Comparison of ENCODE assay signal across 8 cellular contexts in the genomic region with DNA sequence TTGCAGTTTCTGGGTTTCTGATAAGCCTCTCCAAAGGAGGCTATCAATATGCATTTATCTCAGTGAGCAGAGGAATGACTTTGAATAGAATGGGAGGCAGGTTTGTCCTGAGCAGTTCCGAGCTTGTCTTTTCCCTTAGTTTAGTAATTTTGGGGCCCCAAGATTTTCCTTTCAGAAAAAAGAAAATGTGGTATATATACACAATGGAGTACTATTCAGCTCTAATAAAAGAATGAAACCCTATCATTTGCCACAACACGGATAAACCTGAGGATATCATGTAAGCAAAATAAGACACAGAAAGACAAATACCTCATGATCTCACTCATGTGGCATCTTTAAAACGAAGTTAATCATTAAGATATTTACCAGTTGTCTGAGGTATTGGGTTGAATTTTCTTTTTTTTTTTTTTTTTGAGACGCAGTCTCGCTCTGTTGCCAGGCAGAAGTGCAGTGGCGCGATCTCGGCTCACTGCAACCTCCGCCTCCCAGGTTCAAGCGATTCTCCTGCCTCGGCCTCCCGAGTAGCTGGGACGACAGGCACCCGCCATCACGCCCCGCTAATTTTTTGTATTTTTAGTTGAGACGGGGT. TPM values are rescaled to one million over a fixed set of nuclear protein-coding genes. Genes with fewer than 3 reads are reported as not detected.
A peak's percentile ranks its signal among the peaks of the same experiment; 100 is the strongest.
DNase-seq lines count a peak whose midpoint lies in the region; ATAC-seq lines count a peak whose summit lies in the region.

No MANE protein-coding gene starts in this region.

- 7% methylated on average over 17 of the region's 17 CpGs for WGBS in right cardiac atrium

- peak overlapping the region; percentile 97 for H3K4me3 Mint-ChIP-seq in activated T-helper 1 cell treated with anti-CD3 and anti-CD28 coated beads, Interleukin-12 subunit alpha, Interleukin-12 subunit beta, Interleukin-2, Interleukin-4 antibody, amounts not matched to agents 30 ng/mL and 10 ng/mL and 1 ng/mL, durations not matched to agents 14 hours and 24 hours and 36 hours

- peaks cover 62% of the 10 kb centered on the region for H3K36me3 Mint-ChIP-seq in activated T-helper 1 cell treated with anti-CD3 and anti-CD28 coated beads, Interleukin-12 subunit alpha, Interleukin-12 subunit beta, Interleukin-2, Interleukin-4 antibody, amounts not matched to agents 30 ng/mL and 10 ng/mL and 1 ng/mL, durations not matched to agents 14 hours and 24 hours and 36 hours (ENCODE audit: low read depth)

- peaks cover 9% of the 10 kb centered on the region for H3K4me1 ChIP-seq in right cardiac atrium (ENCODE audit: control insufficient read depth, insufficient read depth, low read length)
- peaks cover 10 to 13% (median 11%) of the 10 kb centered on the region in 3 donors for H3K4me1 ChIP-seq in skeletal muscle tissue (ENCODE audit: control insufficient read depth in 3 of 3, insufficient read depth in 3 of 3, low read length in 3 of 3)

- H3K9me3 ChIP-seq in right cardiac atrium (ENCODE audit: control insufficient read depth, low read length), result no peaks in the 10 kb centered on the region
- H3K9me3 ChIP-seq in skeletal muscle tissue (ENCODE audit: control insufficient read depth in 3 of 3, low read length in 3 of 3), result no peaks in the 10 kb centered on the region

- H3K4me3 ChIP-seq in right cardiac atrium (ENCODE audit: low read length) (peak overlapping the region; percentile 95), skeletal muscle tissue (ENCODE audit: low read length in 3 of 3) (peak overlapping the region; percentile 98 to 100 (median 99))

- intact Hi-C loops in activated T-helper 1 cell treated with anti-CD3 and anti-CD28 coated beads, Interleukin-12 subunit alpha, Interleukin-12 subunit beta, Interleukin-2, Interleukin-4 antibody, amounts not matched to agents 30 ng/mL and 10 ng/mL and 1 ng/mL, durations not matched to agents 14 hours and 24 hours and 36 hours (cut with micrococcal nuclease), result loop anchor here (2.0 kb wide), 1 partner anchor 254 kb away; no protein-coding TSS in a partner anchor
- intact Hi-C loops in right cardiac atrium (cut with DNase I), result no loop called here

- H3K9me3 Mint-ChIP-seq in activated T-helper 1 cell treated with anti-CD3 and anti-CD28 coated beads, Interleukin-12 subunit alpha, Interleukin-12 subunit beta, Interleukin-2, Interleukin-4 antibody, amounts not matched to agents 30 ng/mL and 10 ng/mL and 1 ng/mL, durations not matched to agents 14 hours and 24 hours and 36 hours, result peaks cover 25% of the 10 kb centered on the region

- H3K27ac Mint-ChIP-seq in activated T-helper 1 cell treated with anti-CD3 and anti-CD28 coated beads, Interleukin-12 subunit alpha, Interleukin-12 subunit beta, Interleukin-2, Interleukin-4 antibody, amounts not matched to agents 30 ng/mL and 10 ng/mL and 1 ng/mL, durations not matched to agents 14 hours and 24 hours and 36 hours, result peak overlapping the region; percentile 96

- H3K27me3 ChIP-seq in right cardiac atrium (ENCODE audit: control insufficient read depth, insufficient read depth), result no peaks in the 10 kb centered on the region
- no peaks in the 10 kb centered on the region for H3K27me3 ChIP-seq in skeletal muscle tissue (ENCODE audit: control insufficient read depth in 3 of 3, insufficient read depth in 3 of 3, low read length in 3 of 3)

- H3K27ac ChIP-seq in right cardiac atrium (ENCODE audit: low read length) (peak overlapping the region; percentile 26), skeletal muscle tissue (ENCODE audit: low read depth, low read length) (peak overlapping the region; percentile 81)

- H3K36me3 ChIP-seq in skeletal muscle tissue (ENCODE audit: control insufficient read depth in 3 of 3, insufficient read depth in 3 of 3, low read length in 3 of 3), result peaks cover 11 to 33% (median 25%) of the 10 kb centered on the region in 3 donors

- peaks cover 32% of the 10 kb centered on the region for H3K4me1 Mint-ChIP-seq in activated T-helper 1 cell treated with anti-CD3 and anti-CD28 coated beads, Interleukin-12 subunit alpha, Interleukin-12 subunit beta, Interleukin-2, Interleukin-4 antibody, amounts not matched to agents 30 ng/mL and 10 ng/mL and 1 ng/mL, durations not matched to agents 14 hours and 24 hours and 36 hours (ENCODE audit: low read depth)

- ATAC-seq in GM18502 (IDR thresholded peaks at IDR 0.05; ENCODE audit: poor library complexity, unreplicated experiment), result peak; percentile 18
- ATAC-seq in HG02938 (IDR thresholded peaks at IDR 0.05; ENCODE audit: unreplicated experiment), result peak; percentile 45
- peak in 1 of 2 donors; percentile 25 for ATAC-seq in right cardiac atrium
- no peak for ATAC-seq in HG02884 (IDR thresholded peaks at IDR 0.05; ENCODE audit: unreplicated experiment)

- peak overlapping the region; percentile 94 to 99 (median 97) for H3K9ac ChIP-seq in skeletal muscle tissue (ENCODE audit: low read depth in 1 of 3, low read length in 3 of 3)

- no peaks in the 10 kb centered on the region for H3K27me3 Mint-ChIP-seq in activated T-helper 1 cell treated with anti-CD3 and anti-CD28 coated beads, Interleukin-12 subunit alpha, Interleukin-12 subunit beta, Interleukin-2, Interleukin-4 antibody, amounts not matched to agents 30 ng/mL and 10 ng/mL and 1 ng/mL, durations not matched to agents 14 hours and 24 hours and 36 hours (ENCODE audit: insufficient read depth)

- DNase-seq in activated T-helper 1 cell treated with anti-CD3 and anti-CD28 coated beads, Interleukin-12 subunit alpha, Interleukin-12 subunit beta, Interleukin-2, Interleukin-4 antibody, amounts not matched to agents 30 ng/mL and 10 ng/mL and 1 ng/mL, durations not matched to agents 14 hours and 24 hours and 36 hours (ENCODE audit: low spot score), result no peak
- DNase-seq in right cardiac atrium (no peak), NCI-H2171 (lab: John Stamatoyannopoulos, UW) (no peak)
- DNase-seq in activated CD8-positive, alpha-beta memory T cell treated with anti-CD3 and anti-CD28 coated beads for 24 hours, result no peak

RNA-seq across cellular contexts. Expression of a gene that starts 0.5 kb away (rescaled TPM):
- 31.8 and 34.0 TPM in 2 replicates for total RNA-seq in activated T-helper 1 cell treated with anti-CD3 and anti-CD28 coated beads, Interleukin-12 subunit alpha, Interleukin-12 subunit beta, Interleukin-2, Interleukin-4 antibody, amounts not matched to agents 30 ng/mL and 10 ng/mL and 1 ng/mL, durations not matched to agents 14 hours and 24 hours and 36 hours
- total RNA-seq in right cardiac atrium, result 10 to 100 TPM; 14.4 to 18.9 (median 15.9) TPM
- 7.9 TPM for polyA plus RNA-seq in right cardiac atrium
- total RNA-seq in skeletal muscle tissue, result 8.4 TPM

RNA-seq across cellular contexts. Expression of a gene that starts 0.6 kb away (rescaled TPM):
- total RNA-seq in activated T-helper 1 cell treated with anti-CD3 and anti-CD28 coated beads, Interleukin-12 subunit alpha, Interleukin-12 subunit beta, Interleukin-2, Interleukin-4 antibody, amounts not matched to agents 30 ng/mL and 10 ng/mL and 1 ng/mL, durations not matched to agents 14 hours and 24 hours and 36 hours, result 48.6 and 51.4 TPM in 2 replicates
- total RNA-seq in right cardiac atrium (10 to 100 TPM; 20.8 to 25.9 (median 23.9) TPM), skeletal muscle tissue (27.1 TPM)
- polyA plus RNA-seq in right cardiac atrium, result 18.3 TPM
